In genomic region chrX:3963980-3964379, GRCh38 we compare ENCODE assay signal across 19 cellular contexts.
DNase-seq lines count a peak whose midpoint lies in the region; ATAC-seq and TF ChIP-seq lines count a peak whose summit lies in the region.
"Had no signal": no experiment of that assay in that cellular context is flagged by ENCODE, and none has a peak within 500 bp of the region (broad histone marks: within the 10 kb centered on the region; RNA-seq: fewer than 3 reads in every experiment).

No MANE protein-coding gene starts in this region.

- TF ChIP-seq POLR2A in lower leg skin (IDR thresholded peaks at IDR 0.05) (no peak), uterus (IDR thresholded peaks at IDR 0.05) (no peak)

- H3K27me3 ChIP-seq in uterus, result no peaks in the 10 kb centered on the region
- H3K27me3 ChIP-seq: gastrocnemius medialis had no signal

- no peak overlapping the region for H3K27ac ChIP-seq in uterus
- H3K27ac ChIP-seq: gastrocnemius medialis, right lobe of liver had no signal

- no peaks in the 10 kb centered on the region for H3K4me1 ChIP-seq in uterus
- H3K4me1 ChIP-seq: gastrocnemius medialis had no signal

- H3K36me3 ChIP-seq in uterus, result no peaks in the 10 kb centered on the region
- H3K36me3 ChIP-seq: gastrocnemius medialis, right lobe of liver had no signal

- peak; percentile 95 for ATAC-seq in GM19328 (IDR thresholded peaks at IDR 0.05; ENCODE audit: unreplicated experiment)
- ATAC-seq in HG02571 (IDR thresholded peaks at IDR 0.05; ENCODE audit: unreplicated experiment), result peak; percentile 66
- peak; percentile 86 for ATAC-seq in HG03354 (IDR thresholded peaks at IDR 0.05; ENCODE audit: poor library complexity, severe bottlenecking, unreplicated experiment)
- ATAC-seq in HG02885 (IDR thresholded peaks at IDR 0.05; ENCODE audit: poor library complexity, unreplicated experiment), result no peak
- ATAC-seq: gastrocnemius medialis; right lobe of liver; stimulated activated memory B cell treated with anti-CD40 and anti-IgM and Interleukin-4, amounts not matched to agents 10 μg/mL and 1 μg/mL and 100 μg/mL, for 72 hours had no signal

- intact Hi-C loops in lower leg skin (cut with DNase I; ENCODE audit: low total_unique reads) (no loop called here), uterus (cut with DNase I; ENCODE audit: low total_unique reads) (no loop called here)

- TF ChIP-seq CTCF in lower leg skin (IDR thresholded peaks at IDR 0.05) (no peak), uterus (IDR thresholded peaks at IDR 0.05) (no peak)

- WGBS in lower leg skin, 2 donors, result 57 to 69% methylated on average over 6 of the region's 6 CpGs

- DNase-seq in NCI-H1930 (lab: John Stamatoyannopoulos, UW) (no peak), lower leg skin (ENCODE audit: low spot score in 2 of 2) (no peak), uterus (no peak)
- DNase-seq: activated naive CD4-positive, alpha-beta T cell treated with anti-CD3 and anti-CD28 coated beads, Interleukin-2, amount 50 U/mL, for 16 hours; activated T-cell treated with anti-CD3 and anti-CD28 coated beads, Interleukin-2, amount 50 U/mL, for 48 hours; aorta; central memory CD4-positive, alpha-beta T cell; DMS79 treated with DMSO at 0.1 percent for 48 hours; gastrocnemius medialis; H7; naive B cell; NCI-H146; NCI-H226; right lobe of liver had no signal

- no peaks in the 10 kb centered on the region for H3K9me3 ChIP-seq in uterus
- H3K9me3 ChIP-seq: gastrocnemius medialis, right lobe of liver had no signal

- H3K4me3 ChIP-seq in lower leg skin (ENCODE audit: low read depth, poor library complexity, severe bottlenecking) (no peak overlapping the region), uterus (no peak overlapping the region)
- H3K4me3 ChIP-seq: gastrocnemius medialis, right lobe of liver had no signal
